Comparison of ENCODE assay signal across 8 cellular contexts in genomic region chr19:32406161-32407003, GRCh38. TPM values are rescaled to one million over a fixed set of nuclear protein-coding genes. Genes with fewer than 3 reads are reported as not detected.
DNase-seq lines count a peak whose midpoint lies in the region; FAIRE-seq and TF ChIP-seq lines count a peak whose summit lies in the region.

No MANE protein-coding gene starts in this region.

- H3K27ac Mint-ChIP-seq in activated T-helper 1 cell treated with anti-CD3 and anti-CD28 coated beads, Interleukin-12 subunit alpha, Interleukin-12 subunit beta, Interleukin-2, Interleukin-4 antibody, amounts not matched to agents 30 ng/mL and 10 ng/mL and 1 ng/mL, durations not matched to agents 14 hours and 24 hours and 36 hours: peak overlapping the region; percentile 88

- TF ChIP-seq POLR2A in H54 (IDR thresholded peaks at IDR 0.05; ENCODE audit: low read depth, low read length): 0 out of 2 replicates have a peak, but pooled peaks have one; percentile 0

- FAIRE-seq in H54 (lab: Jason Lieb, UNC) (no peak), D721Med (lab: Jason Lieb, UNC) (no peak)

- H3K4me1 ChIP-seq in ACC112 (ENCODE audit: control insufficient read depth, insufficient read depth, low read length, unreplicated experiment) (peaks cover 9% of the 10 kb centered on the region), subcutaneous abdominal adipose tissue (ENCODE audit: control insufficient read depth in 5 of 5, insufficient read depth in 5 of 5, low read length in 5 of 5) (peaks cover 0 to 27% (median 21%) of the 10 kb centered on the region in 5 donors)

- peak overlapping the region in 4 of 5 donors; percentile 56 to 99 (median 86) for H3K9ac ChIP-seq in subcutaneous abdominal adipose tissue (ENCODE audit: low read length in 5 of 5)

- intact Hi-C loops in activated T-helper 1 cell treated with anti-CD3 and anti-CD28 coated beads, Interleukin-12 subunit alpha, Interleukin-12 subunit beta, Interleukin-2, Interleukin-4 antibody, amounts not matched to agents 30 ng/mL and 10 ng/mL and 1 ng/mL, durations not matched to agents 14 hours and 24 hours and 36 hours (cut with micrococcal nuclease): loop anchor here (5.0 kb wide), 2 partner anchors 286 to 566 kb away; partner anchors contain the start of genes CEP89, FAAP24 and NUDT19

- H3K36me3 ChIP-seq in ACC112 (ENCODE audit: insufficient read depth, low read length) (peaks cover 15% of the 10 kb centered on the region), subcutaneous abdominal adipose tissue (ENCODE audit: control insufficient read depth in 5 of 5, insufficient read depth in 5 of 5, low read length in 5 of 5) (peaks cover 3 to 18% (median 13%) of the 10 kb centered on the region in 5 donors)

- H3K79me2 ChIP-seq in ACC112 (ENCODE audit: control insufficient read depth, insufficient read depth, low read length, unreplicated experiment): peaks cover 12% of the 10 kb centered on the region

- DNase-seq in H54 (ENCODE audit: insufficient read length, low spot score): no peak
- no peak for DNase-seq in activated T-helper 1 cell treated with anti-CD3 and anti-CD28 coated beads, Interleukin-12 subunit alpha, Interleukin-12 subunit beta, Interleukin-2, Interleukin-4 antibody, amounts not matched to agents 30 ng/mL and 10 ng/mL and 1 ng/mL, durations not matched to agents 14 hours and 24 hours and 36 hours (ENCODE audit: low spot score)
- DNase-seq in D721Med (ENCODE audit: insufficient read length, low spot score): no peak
- DNase-seq in DMS114 treated with DMSO at 0.1 percent for 48 hours (lab: John Stamatoyannopoulos, UW; ENCODE audit: unreplicated experiment): no peak
- DNase-seq in NCI-H2196 (lab: John Stamatoyannopoulos, UW; ENCODE audit: unreplicated experiment): no peak

- peaks cover 17% of the 10 kb centered on the region for H3K4me1 Mint-ChIP-seq in activated T-helper 1 cell treated with anti-CD3 and anti-CD28 coated beads, Interleukin-12 subunit alpha, Interleukin-12 subunit beta, Interleukin-2, Interleukin-4 antibody, amounts not matched to agents 30 ng/mL and 10 ng/mL and 1 ng/mL, durations not matched to agents 14 hours and 24 hours and 36 hours (ENCODE audit: low read depth)

- peak overlapping the region; percentile 89 for H2AFZ ChIP-seq in ACC112 (ENCODE audit: low read length, unreplicated experiment)

- H3K9me3 ChIP-seq in iPS-18c (ENCODE audit: control insufficient read depth, insufficient read depth, low read length): no peaks in the 10 kb centered on the region
- no peaks in the 10 kb centered on the region for H3K9me3 ChIP-seq in subcutaneous abdominal adipose tissue (ENCODE audit: control insufficient read depth in 5 of 5, low read length in 5 of 5)

- peaks cover 5% of the 10 kb centered on the region for H3K27me3 Mint-ChIP-seq in activated T-helper 1 cell treated with anti-CD3 and anti-CD28 coated beads, Interleukin-12 subunit alpha, Interleukin-12 subunit beta, Interleukin-2, Interleukin-4 antibody, amounts not matched to agents 30 ng/mL and 10 ng/mL and 1 ng/mL, durations not matched to agents 14 hours and 24 hours and 36 hours (ENCODE audit: insufficient read depth)

- H3K27ac ChIP-seq in ACC112 (ENCODE audit: low read depth, low read length): peak overlapping the region; percentile 14; the same call in 1 of the 2 replicates
- peak overlapping the region; percentile 3 for H3K27ac ChIP-seq in subcutaneous abdominal adipose tissue (ENCODE audit: low read depth, low read length)

- no peaks in the 10 kb centered on the region for H3K9me3 Mint-ChIP-seq in activated T-helper 1 cell treated with anti-CD3 and anti-CD28 coated beads, Interleukin-12 subunit alpha, Interleukin-12 subunit beta, Interleukin-2, Interleukin-4 antibody, amounts not matched to agents 30 ng/mL and 10 ng/mL and 1 ng/mL, durations not matched to agents 14 hours and 24 hours and 36 hours

- H3K27me3 ChIP-seq in ACC112 (ENCODE audit: insufficient read depth, low read length): no peaks in the 10 kb centered on the region
- no peaks in the 10 kb centered on the region for H3K27me3 ChIP-seq in subcutaneous abdominal adipose tissue (ENCODE audit: control insufficient read depth in 5 of 5, insufficient read depth in 4 of 5, low read length in 5 of 5)

- no peak for TF ChIP-seq CTCF in D721Med (IDR thresholded peaks at IDR 0.05; ENCODE audit: insufficient read depth, missing control alignments)

- H3K36me3 Mint-ChIP-seq in activated T-helper 1 cell treated with anti-CD3 and anti-CD28 coated beads, Interleukin-12 subunit alpha, Interleukin-12 subunit beta, Interleukin-2, Interleukin-4 antibody, amounts not matched to agents 30 ng/mL and 10 ng/mL and 1 ng/mL, durations not matched to agents 14 hours and 24 hours and 36 hours (ENCODE audit: low read depth): peaks cover 7% of the 10 kb centered on the region

- H3K4me3 Mint-ChIP-seq in activated T-helper 1 cell treated with anti-CD3 and anti-CD28 coated beads, Interleukin-12 subunit alpha, Interleukin-12 subunit beta, Interleukin-2, Interleukin-4 antibody, amounts not matched to agents 30 ng/mL and 10 ng/mL and 1 ng/mL, durations not matched to agents 14 hours and 24 hours and 36 hours: peak overlapping the region; percentile 90

- H3K4me3 ChIP-seq in ACC112 (ENCODE audit: low read depth, low read length): peak overlapping the region; percentile 95
- H3K4me3 ChIP-seq in iPS-18c (ENCODE audit: insufficient read depth, low read depth, low read length): peak overlapping the region; percentile 93
- peak overlapping the region; percentile 80 to 90 (median 85) for H3K4me3 ChIP-seq in subcutaneous abdominal adipose tissue (ENCODE audit: low read depth in 1 of 5, low read length in 5 of 5)

RNA-seq across cellular contexts. Expression of gene DPY19L3, which starts 0.8 kb away (rescaled TPM):
- total RNA-seq in activated T-helper 1 cell treated with anti-CD3 and anti-CD28 coated beads, Interleukin-12 subunit alpha, Interleukin-12 subunit beta, Interleukin-2, Interleukin-4 antibody, amounts not matched to agents 30 ng/mL and 10 ng/mL and 1 ng/mL, durations not matched to agents 14 hours and 24 hours and 36 hours: 11.9 and 16.5 TPM in 2 replicates
